Comparison of ENCODE assay signal across 11 cellular contexts in the genomic region with DNA sequence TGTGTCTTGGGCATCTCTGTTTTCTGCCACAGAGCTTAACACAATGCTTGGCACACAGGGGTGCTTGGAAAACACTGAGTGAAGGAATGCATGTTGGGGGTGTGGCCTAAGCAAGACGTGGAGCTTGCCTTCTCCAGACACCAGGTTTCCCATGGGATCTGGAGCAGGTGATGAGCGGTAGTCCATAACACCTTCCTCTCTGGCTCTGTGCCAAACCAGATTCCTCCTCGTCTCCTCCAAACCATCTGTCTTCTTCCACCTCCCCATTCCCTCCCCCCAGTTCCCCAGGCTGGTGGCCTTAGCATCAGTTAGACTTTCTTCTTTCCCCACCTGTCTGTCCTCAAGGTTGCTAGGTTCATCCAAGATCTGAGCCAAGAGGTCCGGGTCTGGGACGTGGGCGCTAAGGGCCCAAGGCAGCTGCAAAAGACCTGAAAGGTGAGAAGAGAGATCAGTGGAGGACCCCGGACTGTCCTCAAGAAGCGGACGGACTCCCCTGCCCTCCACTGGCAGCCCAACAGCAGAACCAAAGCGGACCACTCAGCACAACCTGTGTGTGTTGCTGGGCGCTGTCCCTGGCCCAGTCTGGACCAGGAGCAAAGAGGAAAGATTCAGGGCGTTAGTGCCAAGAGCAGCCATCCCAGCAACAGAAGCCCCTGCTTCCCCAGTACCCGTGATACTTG. TPM values are rescaled to one million over a fixed set of nuclear protein-coding genes. Genes with fewer than 3 reads are reported as not detected.
DNase-seq lines count a peak whose midpoint lies in the region; ATAC-seq and TF ChIP-seq lines count a peak whose summit lies in the region.
"Had no signal": no experiment of that assay in that cellular context is flagged by ENCODE, and none has a peak within 500 bp of the region (broad histone marks: within the 10 kb centered on the region; RNA-seq: fewer than 3 reads in every experiment).

No MANE protein-coding gene starts in this region.

- H3K4me3 Mint-ChIP-seq in activated CD4-positive, alpha-beta T cell treated with anti-CD3 and anti-CD28 coated beads, Interleukin-2, amount 10 ng/mL, durations not matched to agents 7 days and 5 days: peak overlapping the region; percentile 83
- H3K4me3 Mint-ChIP-seq in effector memory CD8-positive, alpha-beta T cell: peak overlapping the region; percentile 89 to 92

- H3K4me2 ChIP-seq in osteoblast (ENCODE audit: insufficient read depth, low read length): no peak overlapping the region

- no peak overlapping the region for H3K4me3 ChIP-seq in osteoblast (ENCODE audit: insufficient read depth, low read length)

- H3K36me3 Mint-ChIP-seq in activated CD4-positive, alpha-beta T cell treated with anti-CD3 and anti-CD28 coated beads, Interleukin-2, amount 10 ng/mL, durations not matched to agents 7 days and 5 days (ENCODE audit: low read depth): no peaks in the 10 kb centered on the region
- H3K36me3 Mint-ChIP-seq in effector memory CD8-positive, alpha-beta T cell (ENCODE audit: insufficient read depth): peaks cover 9% of the 10 kb centered on the region

- H3K4me1 ChIP-seq in osteoblast (ENCODE audit: insufficient read depth, low read length): peaks cover 6% of the 10 kb centered on the region

- H3K27me3 ChIP-seq in osteoblast (ENCODE audit: insufficient read depth, low read length): peaks cover 25% of the 10 kb centered on the region
- H3K27me3 ChIP-seq: transverse colon had no signal

- no peak for ATAC-seq in effector memory CD8-positive, alpha-beta T cell (replicated peaks)
- ATAC-seq in GM19035 (IDR thresholded peaks at IDR 0.05; ENCODE audit: unreplicated experiment): no peak

- H3K4me1 Mint-ChIP-seq in activated CD4-positive, alpha-beta T cell treated with anti-CD3 and anti-CD28 coated beads, Interleukin-2, amount 10 ng/mL, durations not matched to agents 7 days and 5 days: peaks cover 42% of the 10 kb centered on the region
- H3K4me1 Mint-ChIP-seq in effector memory CD8-positive, alpha-beta T cell (ENCODE audit: low read depth in 2 of 2): peaks cover 38 to 41% of the 10 kb centered on the region in 2 donors

- peak overlapping the region; percentile 9 for H3K27ac Mint-ChIP-seq in activated CD4-positive, alpha-beta T cell treated with anti-CD3 and anti-CD28 coated beads, Interleukin-2, amount 10 ng/mL, durations not matched to agents 7 days and 5 days
- peak overlapping the region in 1 of 2 donors; percentile 49 for H3K27ac Mint-ChIP-seq in effector memory CD8-positive, alpha-beta T cell

- no peaks in the 10 kb centered on the region for H3K79me2 ChIP-seq in osteoblast (ENCODE audit: insufficient read depth, low read length)

- TF ChIP-seq CTCF in osteoblast (IDR thresholded peaks at IDR 0.05; ENCODE audit: extremely low read depth, low read depth, low read length): no peak

- H3K9me3 Mint-ChIP-seq in activated CD4-positive, alpha-beta T cell treated with anti-CD3 and anti-CD28 coated beads, Interleukin-2, amount 10 ng/mL, durations not matched to agents 7 days and 5 days: no peaks in the 10 kb centered on the region
- H3K9me3 Mint-ChIP-seq in effector memory CD8-positive, alpha-beta T cell: no peaks in the 10 kb centered on the region

- CTCF ChIA-PET in activated CD4-positive, alpha-beta T cell treated with anti-CD3 and anti-CD28 coated beads, Interleukin-2, amount 10 ng/mL, durations not matched to agents 7 days and 5 days (lab: Charles Lee): interaction anchor here (1.2 to 1.5 kb wide), 3 partner anchors 9 to 123 kb away, joined by 3 to 6 read pairs (median 4); no protein-coding TSS in a partner anchor

- POLR2A ChIA-PET in activated CD4-positive, alpha-beta T cell treated with anti-CD3 and anti-CD28 coated beads, Interleukin-2, amount 10 ng/mL, durations not matched to agents 7 days and 5 days (lab: Charles Lee): no interaction called here

- H3K27me3 Mint-ChIP-seq in activated CD4-positive, alpha-beta T cell treated with anti-CD3 and anti-CD28 coated beads, Interleukin-2, amount 10 ng/mL, durations not matched to agents 7 days and 5 days: peaks cover 29% of the 10 kb centered on the region
- H3K27me3 Mint-ChIP-seq in effector memory CD8-positive, alpha-beta T cell: peaks cover 9 to 23% of the 10 kb centered on the region in 2 donors

- H2AFZ ChIP-seq in osteoblast (ENCODE audit: low read length): no peak overlapping the region

- no peaks in the 10 kb centered on the region for H3K36me3 ChIP-seq in osteoblast (ENCODE audit: insufficient read depth, low read length)
- H3K36me3 ChIP-seq: transverse colon had no signal

- H4K20me1 ChIP-seq in osteoblast (ENCODE audit: insufficient read depth, low read length): peaks cover 11% of the 10 kb centered on the region

- DNase-seq in activated CD4-positive, alpha-beta T cell treated with anti-CD3 and anti-CD28 coated beads, Interleukin-2, amount 10 ng/mL, durations not matched to agents 7 days and 5 days: no peak
- no peak for DNase-seq in activated CD4-positive, alpha-beta T cell treated with anti-CD3 and anti-CD28 coated beads for 4 hours
- DNase-seq in NCI-H69 (lab: John Stamatoyannopoulos, UW): peak; percentile 63
- no peak for DNase-seq in effector memory CD8-positive, alpha-beta T cell
- peak; percentile 63 for DNase-seq in osteoblast (ENCODE audit: insufficient read length, low spot score, missing footprints)
- DNase-seq in SW480 (ENCODE audit: low spot score): no peak
- DNase-seq in amygdala (lab: John Stamatoyannopoulos, UW): no peak
- DNase-seq: activated CD4-positive, CD25-positive, alpha-beta regulatory T cell; NCI-H2081; transverse colon had no signal

- H3K9me3 ChIP-seq in osteoblast (ENCODE audit: low read depth, low read length): no peaks in the 10 kb centered on the region
- H3K9me3 ChIP-seq: transverse colon had no signal

- no peak overlapping the region for H3K27ac ChIP-seq in osteoblast (ENCODE audit: low read depth, low read length)

RNA-seq across cellular contexts. Expression of gene ITM2C, which starts 1.2 kb away (rescaled TPM):
- total RNA-seq in activated CD4-positive, alpha-beta T cell treated with anti-CD3 and anti-CD28 coated beads, Interleukin-2, amount 10 ng/mL, durations not matched to agents 7 days and 5 days: 10 to 100 TPM; 29.4 to 30.4 TPM
- total RNA-seq in osteoblast: 52.2 and 63.7 TPM in 2 replicates

Comparison
In these comparisons a context has a peak if more than half of its experiments do, and no peak if none do; other contexts are left out.
1. DNase-seq: peak in NCI-H69 (single experiment) and osteoblast (single experiment); none in activated CD4-positive, alpha-beta T cell treated with anti-CD3 and anti-CD28 coated beads, Interleukin-2, amount 10 ng/mL, durations not matched to agents 7 days and 5 days (single experiment), activated CD4-positive, alpha-beta T cell treated with anti-CD3 and anti-CD28 coated beads for 4 hours (0 of 2), effector memory CD8-positive, alpha-beta T cell (0 of 3), SW480 (single experiment) and amygdala (0 of 56).